In the genomic region with DNA sequence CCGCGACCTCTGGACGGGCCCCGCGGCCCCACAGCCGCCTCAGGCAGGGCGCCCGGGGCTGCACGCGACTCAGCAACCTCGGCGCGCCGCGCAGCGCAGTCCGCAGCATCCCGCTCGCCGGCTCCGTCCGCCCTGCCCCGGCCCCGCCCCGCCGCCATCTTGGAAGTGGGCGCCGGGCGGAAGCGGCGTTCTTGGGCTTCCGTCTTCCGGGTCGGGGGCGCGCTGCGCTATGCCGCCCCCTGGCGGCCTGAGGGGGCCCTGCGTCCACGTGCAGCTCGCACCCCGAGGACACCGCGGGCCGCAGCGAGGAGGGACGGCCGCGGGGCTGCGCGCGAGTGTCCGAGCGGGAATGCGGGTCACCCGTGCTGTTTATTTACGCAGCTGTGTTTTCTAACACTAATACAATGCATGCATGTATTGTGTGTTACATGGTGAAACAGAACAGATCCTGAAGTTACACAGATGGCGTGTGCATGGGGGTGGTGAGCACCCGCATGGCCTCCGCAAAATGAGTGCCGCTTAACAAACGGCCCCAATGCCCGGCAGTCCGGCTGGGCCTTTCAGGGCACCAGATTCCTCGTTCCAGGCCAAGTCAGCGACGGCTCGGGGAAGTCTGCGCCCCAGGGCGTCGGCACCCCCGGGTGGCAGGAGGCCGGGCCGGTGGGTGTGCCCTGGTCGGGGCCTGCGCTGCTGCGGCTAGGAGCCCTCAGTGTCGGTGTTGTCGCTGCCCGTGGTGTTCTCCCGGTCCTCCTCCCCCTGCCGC, we compare ENCODE assay signal across 8 cellular contexts. TPM values are rescaled to one million over a fixed set of nuclear protein-coding genes. Genes with fewer than 3 reads are reported as not detected.
DNase-seq lines count a peak whose midpoint lies in the region; ATAC-seq and TF ChIP-seq lines count a peak whose summit lies in the region.

A gene (minus strand): TSS at position 139 of the 763 bp plus-strand sequence. CDS start 30 bp downstream, at position 109.

- peak within 1 kb of the TSS; percentile 67 for H3K4me3 ChIP-seq in kidney epithelial cell (ENCODE audit: low read depth, low read length)

- TF ChIP-seq CTCF in AG09319 (IDR thresholded peaks at IDR 0.05; ENCODE audit: low read depth, low read length) (peak; percentile 59), kidney epithelial cell (IDR thresholded peaks at IDR 0.05; ENCODE audit: insufficient read depth, low read length, poor library complexity, severe bottlenecking) (peak; percentile 55)

- DNase-seq in AG09319 (ENCODE audit: extremely low read depth, low read depth) (peak; percentile 60), NCI-H2227 treated with DMSO at 0.1 percent for 48 hours (lab: John Stamatoyannopoulos, UW) (peak; percentile 51), cerebellar cortex (ENCODE audit: low spot score) (peak; percentile 68), kidney epithelial cell (ENCODE audit: low read depth) (no peak)
- peak; percentile 92 for DNase-seq in activated CD4-positive, CD25-positive, alpha-beta regulatory T cell treated with anti-CD3 and anti-CD28 coated beads, Interleukin-2, amount 50 U/mL, for 72 hours
- peak; percentile 67 to 79 for DNase-seq in stimulated activated CD4-positive, alpha-beta T cell treated with anti-CD3 and anti-CD28 coated beads, Interleukin-1b, Interleukin-23, amount 100 ng/mL, for 1 hour (ENCODE audit: low read depth in 2 of 2)

- H3K36me3 ChIP-seq in kidney epithelial cell (ENCODE audit: control insufficient read depth, insufficient read depth, low read length): no peaks in the 10 kb centered on the region

- peak; percentile 33 for ATAC-seq in GM18870 (IDR thresholded peaks at IDR 0.05; ENCODE audit: unreplicated experiment)
- ATAC-seq in HG03103 (IDR thresholded peaks at IDR 0.05; ENCODE audit: low read depth, unreplicated experiment): peak; percentile 50

- no peaks in the 10 kb centered on the region for H3K27me3 ChIP-seq in kidney epithelial cell (ENCODE audit: control insufficient read depth, insufficient read depth, low read length)

RNA-seq across cellular contexts. Expression of the gene that starts here (rescaled TPM):
- total RNA-seq in kidney epithelial cell: 24.3 and 27.5 TPM in 2 replicates
